ENCODE assay signal across 22 cellular contexts in genomic region chr11:117605331-117605730, GRCh38.
"Had no signal": no experiment of that assay in that cellular context is flagged by ENCODE, and none has a peak within 500 bp of the region (broad histone marks: within the 10 kb centered on the region; RNA-seq: fewer than 3 reads in every experiment).

No MANE protein-coding gene starts in this region.

- H3K4me3 Mint-ChIP-seq: activated CD8-positive, alpha-beta T cell treated with anti-CD3 and anti-CD28 coated beads, Interleukin-2, amount 10 ng/mL, durations not matched to agents 7 days and 5 days; activated naive CD8-positive, alpha-beta T cell; activated T-helper 1 cell treated with anti-CD3 and anti-CD28 coated beads, Interleukin-12 subunit alpha, Interleukin-12 subunit beta, Interleukin-2, Interleukin-4 antibody, amounts not matched to agents 30 ng/mL and 10 ng/mL and 1 ng/mL, durations not matched to agents 14 hours and 24 hours and 36 hours; nephron progenitor cell had no signal

- H3K4me3 ChIP-seq: cardiac muscle cell, coronary artery, heart left ventricle, lower lobe of right lung, mucosa of descending colon, right lobe of liver, skin epidermis, suprapubic skin, transverse colon had no signal

- H3K9me3 ChIP-seq: heart left ventricle, lower lobe of right lung, mucosa of descending colon, right lobe of liver, suprapubic skin, transverse colon had no signal

- DNase-seq: activated CD4-positive, alpha-beta T cell treated with anti-CD3 and anti-CD28 coated beads for 1 hour; activated CD4-positive, alpha-beta T cell treated with anti-CD3 and anti-CD28 coated beads, Interleukin-2, amount 50 U/mL, for 1 hour; activated CD8-positive, alpha-beta T cell treated with anti-CD3 and anti-CD28 coated beads, Interleukin-2, amount 10 ng/mL, durations not matched to agents 7 days and 5 days; heart left ventricle; lower lobe of right lung; mesendoderm; mucosa of descending colon; nephron progenitor cell; occipital lobe; right lobe of liver; stimulated activated CD4-positive, alpha-beta T cell treated with anti-CD3 and anti-CD28 coated beads, Interleukin-1b, Interleukin-23, amount 100 ng/mL, for 48 hours; stimulated activated naive CD8-positive, alpha-beta T cell treated with anti-CD3 and anti-CD28 coated beads, Interleukin-15, amount 100 ng/mL, for 72 hours; T-helper 9 cell; transverse colon had no signal

- H3K9me3 Mint-ChIP-seq: activated T-helper 1 cell treated with anti-CD3 and anti-CD28 coated beads, Interleukin-12 subunit alpha, Interleukin-12 subunit beta, Interleukin-2, Interleukin-4 antibody, amounts not matched to agents 30 ng/mL and 10 ng/mL and 1 ng/mL, durations not matched to agents 14 hours and 24 hours and 36 hours; nephron progenitor cell; stimulated activated naive CD8-positive, alpha-beta T cell treated with anti-CD3 and anti-CD28 coated beads, Interleukin-15, amount 100 ng/mL, for 72 hours had no signal

- H3K36me3 ChIP-seq: cardiac muscle cell, heart left ventricle, lower lobe of right lung, right lobe of liver, suprapubic skin, transverse colon had no signal

- H3K27me3 ChIP-seq: cardiac muscle cell, heart left ventricle, right lobe of liver, transverse colon had no signal

- H3K4me1 ChIP-seq: lower lobe of right lung, right lobe of liver, suprapubic skin, transverse colon had no signal

- H3K27ac ChIP-seq: cardiac muscle cell, coronary artery, epithelial cell of prostate, heart left ventricle, lower lobe of right lung, right lobe of liver, skin epidermis, suprapubic skin, transverse colon had no signal

- H3K36me3 Mint-ChIP-seq: activated naive CD8-positive, alpha-beta T cell had no signal

- H3K27ac Mint-ChIP-seq: activated CD8-positive, alpha-beta T cell treated with anti-CD3 and anti-CD28 coated beads, Interleukin-2, amount 10 ng/mL, durations not matched to agents 7 days and 5 days; activated naive CD8-positive, alpha-beta T cell; activated T-helper 1 cell treated with anti-CD3 and anti-CD28 coated beads, Interleukin-12 subunit alpha, Interleukin-12 subunit beta, Interleukin-2, Interleukin-4 antibody, amounts not matched to agents 30 ng/mL and 10 ng/mL and 1 ng/mL, durations not matched to agents 14 hours and 24 hours and 36 hours; nephron progenitor cell had no signal

- H3K27me3 Mint-ChIP-seq: activated naive CD8-positive, alpha-beta T cell had no signal

- ATAC-seq: activated CD8-positive, alpha-beta T cell treated with anti-CD3 and anti-CD28 coated beads, Interleukin-2, amount 10 ng/mL, durations not matched to agents 7 days and 5 days; left lobe of liver; lower lobe of right lung; mucosa of descending colon; right lobe of liver had no signal
